In genomic region chr9:111366978-111367377, GRCh38 we compare ENCODE assay signal across 32 cellular contexts. TPM values are rescaled to one million over a fixed set of nuclear protein-coding genes. Genes with fewer than 3 reads are reported as not detected.
"Had no signal": no experiment of that assay in that cellular context is flagged by ENCODE, and none has a peak within 500 bp of the region (broad histone marks: within the 10 kb centered on the region; RNA-seq: fewer than 3 reads in every experiment).

No MANE protein-coding gene starts in this region.

- ATAC-seq: left colon; left lung; lower lobe of right lung; naive thymus-derived CD8-positive, alpha-beta T cell; pancreas; right cardiac atrium; stimulated activated memory B cell treated with anti-CD40 and anti-IgM and Interleukin-4, amounts not matched to agents 10 μg/mL and 1 μg/mL and 100 μg/mL, for 72 hours; stimulated activated naive CD8-positive, alpha-beta T cell treated with anti-CD3 and anti-CD28 coated beads, Interleukin-15, amount 100 ng/mL, for 72 hours had no signal

- H3K36me3 ChIP-seq: uterus had no signal

- H3K4me1 ChIP-seq: left lung, lower lobe of right lung, pancreas, prostate gland, sigmoid colon, spleen, tibial nerve, uterus had no signal

- H3K27ac ChIP-seq: left lung, lower lobe of right lung, pancreas, prostate gland, sigmoid colon, spleen, tibial nerve, uterus had no signal

- H3K9me3 ChIP-seq: left lung, lower lobe of right lung, pancreas, prostate gland, sigmoid colon, spleen, tibial nerve, uterus had no signal

- FAIRE-seq: islet of Langerhans, kidney, pancreas, small intestine had no signal

- H3K27me3 ChIP-seq: left lung, pancreas, sigmoid colon, spleen, tibial nerve, uterus had no signal

- H3K4me3 ChIP-seq: left lung, lower lobe of right lung, pancreas, prostate gland, sigmoid colon, spleen, tibial nerve, uterus had no signal

- DNase-seq: immature natural killer cell; kidney; left colon; left lung; lower lobe of right lung; mammary epithelial cell; mesenchymal stem cell; naive thymus-derived CD8-positive, alpha-beta T cell; nucleus accumbens; pancreas; posterior cingulate gyrus; retina; right cardiac atrium; sigmoid colon; small intestine; spleen; stimulated activated CD4-positive, alpha-beta T cell treated with anti-CD3 and anti-CD28 coated beads, Interleukin-4, amount 100 ng/mL, for 24 hours; stimulated activated naive CD4-positive, alpha-beta T cell treated with Interleukin-2 at 50 U/mL for 16 hours; stimulated activated naive CD8-positive, alpha-beta T cell treated with anti-CD3 and anti-CD28 coated beads, Interleukin-15, amount 100 ng/mL, for 72 hours; substantia nigra; uterus had no signal

RNA-seq across cellular contexts. Expression of gene OR2K2, which starts 37.0 kb away (rescaled TPM):
- total RNA-seq: kidney; left colon; left lung; liver; lower lobe of right lung; mammary epithelial cell; mucosa of gallbladder; naive thymus-derived CD8-positive, alpha-beta T cell; neural crest cell; osteoblast; pancreas; prostate gland; right cardiac atrium; sigmoid colon; spleen; temporal lobe; ureter; uterus had no signal
- polyA plus RNA-seq: immature natural killer cell; liver; mammary epithelial cell; naive thymus-derived CD8-positive, alpha-beta T cell; pancreas; right cardiac atrium; sigmoid colon; small intestine; spleen; thymus had no signal
